In genomic region chr6:31068738-31069340, GRCh38 we compare ENCODE assay signal across 1 cellular context.
TF ChIP-seq lines count a peak whose summit lies in the region.

No MANE protein-coding gene starts in this region.

TF ChIP-seq in K562, 482 proteins besides CTCF, POLR2A, EP300 and RAD21 (continued from another document):
- TF ChIP-seq ZNF395 (CRISPR knock-in tag; IDR thresholded peaks at IDR 0.05): no peak
- TF ChIP-seq ATF1 (CRISPR knock-in tag; IDR thresholded peaks at IDR 0.05): no peak
- 0 out of 2 replicates have a peak, but pooled peaks have one; percentile 44 for TF ChIP-seq ATF1 (tag; IDR thresholded peaks at IDR 0.05)
- no peak for TF ChIP-seq ELF2 (CRISPR knock-in tag; IDR thresholded peaks at IDR 0.05)
- no peak for TF ChIP-seq NFIX (CRISPR knock-in tag; IDR thresholded peaks at IDR 0.05; ENCODE audit: low read depth)
- TF ChIP-seq ELF4 (CRISPR knock-in tag; IDR thresholded peaks at IDR 0.05): no peak
- TF ChIP-seq XRCC4 (IDR thresholded peaks at IDR 0.05; ENCODE audit: extremely low read depth, insufficient read depth, insufficient read length): no peak
- TF ChIP-seq, protein P1, sequence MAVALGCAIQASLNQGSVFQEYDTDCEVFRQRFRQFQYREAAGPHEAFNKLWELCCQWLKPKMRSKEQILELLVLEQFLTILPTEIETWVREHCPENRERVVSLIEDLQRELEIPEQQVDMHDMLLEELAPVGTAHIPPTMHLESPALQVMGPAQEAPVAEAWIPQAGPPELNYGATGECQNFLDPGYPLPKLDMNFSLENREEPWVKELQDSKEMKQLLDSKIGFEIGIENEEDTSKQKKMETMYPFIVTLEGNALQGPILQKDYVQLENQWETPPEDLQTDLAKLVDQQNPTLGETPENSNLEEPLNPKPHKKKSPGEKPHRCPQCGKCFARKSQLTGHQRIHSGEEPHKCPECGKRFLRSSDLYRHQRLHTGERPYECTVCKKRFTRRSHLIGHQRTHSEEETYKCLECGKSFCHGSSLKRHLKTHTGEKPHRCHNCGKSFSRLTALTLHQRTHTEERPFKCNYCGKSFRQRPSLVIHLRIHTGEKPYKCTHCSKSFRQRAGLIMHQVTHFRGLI (CRISPR knock-in tag; IDR thresholded peaks at IDR 0.05): no peak
- 0 out of 2 replicates have a peak, but pooled peaks have one; percentile 24 for TF ChIP-seq SP1 (CRISPR knock-in tag; IDR thresholded peaks at IDR 0.05)
- no peak for TF ChIP-seq BCOR (IDR thresholded peaks at IDR 0.05)
- TF ChIP-seq NUFIP1 (IDR thresholded peaks at IDR 0.05; ENCODE audit: partially characterized antibody): no peak
- TF ChIP-seq ESRRB (CRISPR knock-in tag; IDR thresholded peaks at IDR 0.05; ENCODE audit: borderline replicate concordance): no peak
- no peak for TF ChIP-seq SRSF9 (IDR thresholded peaks at IDR 0.05; ENCODE audit: borderline replicate concordance, low read depth, low read length)
- TF ChIP-seq CREM (IDR thresholded peaks at IDR 0.05; ENCODE audit: low read depth): peak; percentile 55; the same call in 1 of the 2 replicates
- no peak for TF ChIP-seq ZC3H8 (IDR thresholded peaks at IDR 0.05)
- TF ChIP-seq ZNF444 (CRISPR knock-in tag; IDR thresholded peaks at IDR 0.05): no peak
- no peak; the same call in 1 of the 2 replicates for TF ChIP-seq EHMT2 (IDR thresholded peaks at IDR 0.05)
- TF ChIP-seq MAFF (IDR thresholded peaks at IDR 0.05; ENCODE audit: low read length): no peak
- no peak for TF ChIP-seq ZNF239 (CRISPR knock-in tag; IDR thresholded peaks at IDR 0.05)
- TF ChIP-seq CREB1 (IDR thresholded peaks at IDR 0.05): no peak
- TF ChIP-seq CREB1 (CRISPR knock-in tag; IDR thresholded peaks at IDR 0.05): peak; percentile 34; the same call in 1 of the 2 replicates
- 0 out of 2 replicates have a peak, but pooled peaks have one; percentile 36 for TF ChIP-seq TCF7 (IDR thresholded peaks at IDR 0.05; ENCODE audit: borderline replicate concordance)
- TF ChIP-seq, protein P2, sequence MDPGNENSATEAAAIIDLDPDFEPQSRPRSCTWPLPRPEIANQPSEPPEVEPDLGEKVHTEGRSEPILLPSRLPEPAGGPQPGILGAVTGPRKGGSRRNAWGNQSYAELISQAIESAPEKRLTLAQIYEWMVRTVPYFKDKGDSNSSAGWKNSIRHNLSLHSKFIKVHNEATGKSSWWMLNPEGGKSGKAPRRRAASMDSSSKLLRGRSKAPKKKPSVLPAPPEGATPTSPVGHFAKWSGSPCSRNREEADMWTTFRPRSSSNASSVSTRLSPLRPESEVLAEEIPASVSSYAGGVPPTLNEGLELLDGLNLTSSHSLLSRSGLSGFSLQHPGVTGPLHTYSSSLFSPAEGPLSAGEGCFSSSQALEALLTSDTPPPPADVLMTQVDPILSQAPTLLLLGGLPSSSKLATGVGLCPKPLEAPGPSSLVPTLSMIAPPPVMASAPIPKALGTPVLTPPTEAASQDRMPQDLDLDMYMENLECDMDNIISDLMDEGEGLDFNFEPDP (CRISPR knock-in tag; IDR thresholded peaks at IDR 0.05): no peak
- TF ChIP-seq, protein P3, sequence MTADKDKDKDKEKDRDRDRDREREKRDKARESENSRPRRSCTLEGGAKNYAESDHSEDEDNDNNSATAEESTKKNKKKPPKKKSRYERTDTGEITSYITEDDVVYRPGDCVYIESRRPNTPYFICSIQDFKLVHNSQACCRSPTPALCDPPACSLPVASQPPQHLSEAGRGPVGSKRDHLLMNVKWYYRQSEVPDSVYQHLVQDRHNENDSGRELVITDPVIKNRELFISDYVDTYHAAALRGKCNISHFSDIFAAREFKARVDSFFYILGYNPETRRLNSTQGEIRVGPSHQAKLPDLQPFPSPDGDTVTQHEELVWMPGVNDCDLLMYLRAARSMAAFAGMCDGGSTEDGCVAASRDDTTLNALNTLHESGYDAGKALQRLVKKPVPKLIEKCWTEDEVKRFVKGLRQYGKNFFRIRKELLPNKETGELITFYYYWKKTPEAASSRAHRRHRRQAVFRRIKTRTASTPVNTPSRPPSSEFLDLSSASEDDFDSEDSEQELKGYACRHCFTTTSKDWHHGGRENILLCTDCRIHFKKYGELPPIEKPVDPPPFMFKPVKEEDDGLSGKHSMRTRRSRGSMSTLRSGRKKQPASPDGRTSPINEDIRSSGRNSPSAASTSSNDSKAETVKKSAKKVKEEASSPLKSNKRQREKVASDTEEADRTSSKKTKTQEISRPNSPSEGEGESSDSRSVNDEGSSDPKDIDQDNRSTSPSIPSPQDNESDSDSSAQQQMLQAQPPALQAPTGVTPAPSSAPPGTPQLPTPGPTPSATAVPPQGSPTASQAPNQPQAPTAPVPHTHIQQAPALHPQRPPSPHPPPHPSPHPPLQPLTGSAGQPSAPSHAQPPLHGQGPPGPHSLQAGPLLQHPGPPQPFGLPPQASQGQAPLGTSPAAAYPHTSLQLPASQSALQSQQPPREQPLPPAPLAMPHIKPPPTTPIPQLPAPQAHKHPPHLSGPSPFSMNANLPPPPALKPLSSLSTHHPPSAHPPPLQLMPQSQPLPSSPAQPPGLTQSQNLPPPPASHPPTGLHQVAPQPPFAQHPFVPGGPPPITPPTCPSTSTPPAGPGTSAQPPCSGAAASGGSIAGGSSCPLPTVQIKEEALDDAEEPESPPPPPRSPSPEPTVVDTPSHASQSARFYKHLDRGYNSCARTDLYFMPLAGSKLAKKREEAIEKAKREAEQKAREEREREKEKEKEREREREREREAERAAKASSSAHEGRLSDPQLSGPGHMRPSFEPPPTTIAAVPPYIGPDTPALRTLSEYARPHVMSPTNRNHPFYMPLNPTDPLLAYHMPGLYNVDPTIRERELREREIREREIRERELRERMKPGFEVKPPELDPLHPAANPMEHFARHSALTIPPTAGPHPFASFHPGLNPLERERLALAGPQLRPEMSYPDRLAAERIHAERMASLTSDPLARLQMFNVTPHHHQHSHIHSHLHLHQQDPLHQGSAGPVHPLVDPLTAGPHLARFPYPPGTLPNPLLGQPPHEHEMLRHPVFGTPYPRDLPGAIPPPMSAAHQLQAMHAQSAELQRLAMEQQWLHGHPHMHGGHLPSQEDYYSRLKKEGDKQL (CRISPR knock-in tag; IDR thresholded peaks at IDR 0.05; ENCODE audit: borderline replicate concordance): no peak
- TF ChIP-seq RFX1 (IDR thresholded peaks at IDR 0.05): peak; percentile 96
- no peak for TF ChIP-seq RBM22 (IDR thresholded peaks at IDR 0.05; ENCODE audit: low read depth, low read length, poor library complexity, severe bottlenecking)
